In the genomic region with DNA sequence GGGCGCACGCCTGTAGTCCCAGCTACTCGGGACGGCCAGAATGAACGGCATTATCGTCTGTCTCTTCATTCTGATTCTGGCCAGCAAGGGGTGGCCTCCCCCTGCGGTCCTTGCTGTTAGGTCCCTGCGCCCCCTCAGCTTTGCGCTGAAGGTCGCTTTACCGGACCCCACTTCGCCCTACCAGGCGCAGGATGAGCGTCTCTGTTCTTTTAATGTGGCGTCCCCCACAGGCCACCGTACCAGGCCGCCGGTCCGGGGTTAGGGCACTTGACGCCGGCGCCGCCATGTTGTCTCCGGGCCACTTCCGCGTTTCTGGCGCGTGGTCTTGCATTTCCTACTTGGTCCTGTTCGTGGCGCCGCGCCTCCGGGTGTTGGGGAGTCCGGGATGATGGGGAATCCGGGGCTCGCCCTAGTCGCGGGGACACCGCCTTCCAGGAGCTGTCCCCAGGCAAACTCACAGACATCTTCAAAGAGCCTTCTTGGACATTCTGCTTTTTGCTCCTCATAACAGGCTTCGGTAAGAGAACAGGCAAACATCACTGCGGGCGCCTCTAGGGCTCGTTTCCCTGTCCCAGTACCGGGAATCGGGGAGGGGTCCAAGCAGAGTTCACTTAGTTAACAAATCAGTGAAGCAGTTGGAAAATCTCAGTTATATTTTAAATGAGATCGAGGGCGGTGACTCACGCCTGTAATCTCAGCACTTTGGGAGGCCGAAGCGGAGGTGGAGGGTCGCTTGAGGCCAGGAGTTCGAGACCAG, we compare ENCODE assay signal across 8 cellular contexts. TPM values are rescaled to one million over a fixed set of nuclear protein-coding genes. Genes with fewer than 3 reads are reported as not detected.
A peak's percentile ranks its signal among the peaks of the same experiment; 100 is the strongest.
DNase-seq lines count a peak whose midpoint lies in the region; ATAC-seq and TF ChIP-seq lines count a peak whose summit lies in the region.

No MANE protein-coding gene starts in this region.

- no peaks in the 10 kb centered on the region for H3K27me3 ChIP-seq in BLaER1 treated with 17β-estradiol and CSF1 and Interleukin-3, amounts not matched to agents 10 nM and 100 nM

- peak overlapping the region; percentile 85 to 95 (median 91) for H3K9ac ChIP-seq in BLaER1 treated with 17β-estradiol and CSF1 and Interleukin-3, amounts not matched to agents 10 nM and 100 nM

- H3K36me3 ChIP-seq in BLaER1 treated with 17β-estradiol and CSF1 and Interleukin-3, amounts not matched to agents 10 nM and 100 nM, result peaks cover 0 to 2% (median 0%) of the 10 kb centered on the region in 11 experiments; a peak in 2 of 22 replicates

- peaks cover 0 to 5% (median 0%) of the 10 kb centered on the region in 11 experiments; a peak in 6 of 22 replicates for H3K9me3 ChIP-seq in BLaER1 treated with 17β-estradiol and CSF1 and Interleukin-3, amounts not matched to agents 10 nM and 100 nM (replicated peaks in 1 of 11)

- H3K4me3 ChIP-seq in BLaER1 treated with 17β-estradiol and CSF1 and Interleukin-3, amounts not matched to agents 10 nM and 100 nM, result peak overlapping the region; percentile 77 to 87 (median 82)
- peak overlapping the region; percentile 74 for H3K4me3 ChIP-seq in coronary artery

- H3K4me1 ChIP-seq in BLaER1 treated with 17β-estradiol and CSF1 and Interleukin-3, amounts not matched to agents 10 nM and 100 nM, result peaks cover 8 to 19% (median 15%) of the 10 kb centered on the region in 10 experiments

- H3K4me2 ChIP-seq in BLaER1 treated with 17β-estradiol and CSF1 and Interleukin-3, amounts not matched to agents 10 nM and 100 nM, result peak overlapping the region; percentile 79 to 97 (median 90)

- intact Hi-C loops in left colon (cut with DNase I, micrococcal nuclease), result loop anchor here in 1 of 2 donors (10.0 kb wide), 1 partner anchor 415 kb away; a partner anchor contains a TSS

- H4K20me1 ChIP-seq in BLaER1 treated with 17β-estradiol and CSF1 and Interleukin-3, amounts not matched to agents 10 nM and 100 nM, result no peaks in the 10 kb centered on the region

- peak overlapping the region; percentile 83 to 97 (median 93) for H3K27ac ChIP-seq in BLaER1 treated with 17β-estradiol and CSF1 and Interleukin-3, amounts not matched to agents 10 nM and 100 nM
- H3K27ac ChIP-seq in coronary artery, result peak overlapping the region; percentile 65 to 84

- DNase-seq in NCI-H524 (lab: John Stamatoyannopoulos, UW) (peak; percentile 89 to 93), coronary artery (ENCODE audit: low spot score) (peak; percentile 97), left colon (peak; percentile 97 to 98)
- peak; percentile 96 for DNase-seq in activated CD4-positive, alpha-beta T cell treated with anti-CD3 and anti-CD28 coated beads for 48 hours
- DNase-seq in stimulated activated CD4-positive, alpha-beta T cell treated with anti-CD3 and anti-CD28 coated beads, Interleukin-1b, Interleukin-23, amount 100 ng/mL, for 4 hours (ENCODE audit: low read depth in 2 of 2), result peak; percentile 93 to 94

- peak; percentile 93 for ATAC-seq in GM19324 (IDR thresholded peaks at IDR 0.05; ENCODE audit: low FRiP score, unreplicated experiment)
- ATAC-seq in HG03460 (IDR thresholded peaks at IDR 0.05; ENCODE audit: unreplicated experiment), result peak; percentile 87
- ATAC-seq in left colon, result peak; percentile 97

- TF ChIP-seq CTCF in coronary artery (IDR thresholded peaks at IDR 0.05), result peak; percentile 33

RNA-seq across cellular contexts. Expression of a gene that starts 8.5 kb away (rescaled TPM):
- total RNA-seq in left colon, result 100 to 1,000 TPM; 146 to 164 TPM

RNA-seq across cellular contexts. Expression of a gene that starts 43.7 kb away (rescaled TPM):
- total RNA-seq in left colon, result 10 to 100 TPM; 16.4 to 18.4 TPM

Comparison
In these comparisons a context has a peak if more than half of its experiments do, and no peak if none do; other contexts are left out.
1. Peak in every context shown above with its lines: DNase-seq, ATAC-seq, H3K4me3 ChIP-seq and H3K27ac ChIP-seq.